ENCODE assay signal across 8 cellular contexts in the genomic region with DNA sequence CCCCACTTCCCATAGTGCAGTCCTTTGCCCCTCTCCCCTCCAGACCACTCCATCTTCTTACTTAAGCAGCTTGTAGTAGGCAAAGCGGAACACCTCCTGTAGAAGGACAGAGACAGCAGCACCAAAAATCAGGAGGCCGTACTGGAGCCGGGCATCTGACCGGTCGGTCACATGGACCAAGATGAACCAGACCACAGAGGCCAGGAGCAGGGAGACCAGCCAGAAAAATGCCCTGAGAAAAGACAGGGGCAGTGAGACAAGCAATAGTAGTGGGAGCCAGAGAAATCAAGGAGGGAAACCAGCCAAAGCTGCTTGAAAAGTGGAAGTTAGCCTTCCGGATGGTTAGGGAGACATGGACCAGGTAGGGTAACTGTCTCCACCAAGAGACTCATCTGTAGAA. TPM values are rescaled to one million over a fixed set of nuclear protein-coding genes. Genes with fewer than 3 reads are reported as not detected.
DNase-seq lines count a peak whose midpoint lies in the region; ATAC-seq, FAIRE-seq and TF ChIP-seq lines count a peak whose summit lies in the region.

No MANE protein-coding gene starts in this region.

- TF ChIP-seq POLR2A in uterus (IDR thresholded peaks at IDR 0.05), result no peak

- H3K4me1 ChIP-seq in left ventricle myocardium inferior (peaks cover 47% of the 10 kb centered on the region), mesodermal cell (ENCODE audit: control insufficient read depth, insufficient read depth, low read length, poor library complexity, severe bottlenecking) (peaks cover 17% of the 10 kb centered on the region), uterus (no peaks in the 10 kb centered on the region)

- H3K36me3 ChIP-seq in left ventricle myocardium inferior (peaks cover 36% of the 10 kb centered on the region), bronchial epithelial cell (ENCODE audit: control insufficient read depth, insufficient read depth, low read length) (peaks cover 8% of the 10 kb centered on the region), mesodermal cell (ENCODE audit: control insufficient read depth, insufficient read depth, low read length) (peaks cover 36% of the 10 kb centered on the region), uterus (no peaks in the 10 kb centered on the region)

- H3K27ac ChIP-seq in left ventricle myocardium inferior (replicated peaks), result peak overlapping the region; percentile 99
- no peak overlapping the region for H3K27ac ChIP-seq in mesodermal cell (ENCODE audit: low read depth, low read length, severe bottlenecking)
- H3K27ac ChIP-seq in uterus, result peak overlapping the region; percentile 93

- H3K4me3 ChIP-seq in left ventricle myocardium inferior, result peak overlapping the region; percentile 99
- peak overlapping the region; percentile 90 for H3K4me3 ChIP-seq in bronchial epithelial cell (ENCODE audit: low read depth, low read length)
- H3K4me3 ChIP-seq in mesodermal cell (ENCODE audit: extremely low read depth, insufficient read depth, low read length, poor library complexity, severe bottlenecking), result peak overlapping the region; percentile 99
- H3K4me3 ChIP-seq in uterus, result peak overlapping the region; percentile 94 to 98

- no peak for FAIRE-seq in bronchial epithelial cell (lab: Jason Lieb, UNC)

- ATAC-seq in left ventricle myocardium superior (no peak), GM21447 (IDR thresholded peaks at IDR 0.05; ENCODE audit: unreplicated experiment) (no peak)

- no peaks in the 10 kb centered on the region for H3K9me3 ChIP-seq in left ventricle myocardium inferior (replicated peaks)
- H3K9me3 ChIP-seq in mesodermal cell (ENCODE audit: control insufficient read depth, low read length), result no peaks in the 10 kb centered on the region
- H3K9me3 ChIP-seq in uterus, result no peaks in the 10 kb centered on the region

- 54 to 59% methylated on average over 6 of the region's 6 CpGs for WGBS in mesodermal cell (ENCODE audit: insufficient coverage in 2 of 2), 2 experiments

- H3K27me3 ChIP-seq in left ventricle myocardium inferior (ENCODE audit: low read depth) (no peaks in the 10 kb centered on the region), bronchial epithelial cell (ENCODE audit: control insufficient read depth, insufficient read depth, low read length) (no peaks in the 10 kb centered on the region), uterus (no peaks in the 10 kb centered on the region)

- no peak for DNase-seq in left ventricle myocardium inferior
- no peak for DNase-seq in left ventricle myocardium superior
- no peak for DNase-seq in bronchial epithelial cell (ENCODE audit: low read depth)
- DNase-seq in uterus, result no peak
- no peak for DNase-seq in GM03348 (ENCODE audit: low spot score)
- DNase-seq in kidney tubule cell (ENCODE audit: low spot score), result no peak

- TF ChIP-seq CTCF in left ventricle myocardium inferior (IDR thresholded peaks at IDR 0.05; ENCODE audit: borderline replicate concordance), result no peak
- TF ChIP-seq CTCF in bronchial epithelial cell (IDR thresholded peaks at IDR 0.05; ENCODE audit: insufficient read depth, low read length, severe bottlenecking), result no peak
- no peak for TF ChIP-seq CTCF in uterus (IDR thresholded peaks at IDR 0.05)

- intact Hi-C loops in left ventricle myocardium inferior (cut with micrococcal nuclease), result no loop called here
- intact Hi-C loops in left ventricle myocardium superior (cut with micrococcal nuclease), result no loop called here
- intact Hi-C loops in uterus (cut with DNase I; ENCODE audit: low total_unique reads), result no loop called here

RNA-seq across cellular contexts. Expression of a gene that starts 0.9 kb away (rescaled TPM):
- total RNA-seq in left ventricle myocardium inferior, result 49.3 TPM
- 58.5 TPM for total RNA-seq in left ventricle myocardium superior
- 148 and 170 TPM in 2 replicates for total RNA-seq in bronchial epithelial cell
- polyA plus RNA-seq in mesodermal cell (2013, experiment 1 of 2), result 100 TPM
- polyA plus RNA-seq in mesodermal cell (2013, experiment 2 of 2), result 86.3 TPM
- 10 to 100 TPM; 33.2 to 96.7 (median 68.8) TPM for total RNA-seq in uterus

RNA-seq across cellular contexts. Expression of a gene that starts 4.7 kb away (rescaled TPM):
- 9.0 TPM for total RNA-seq in left ventricle myocardium inferior
- total RNA-seq in left ventricle myocardium superior, result 9.8 TPM
- 0.53 and 1.3 TPM in 2 replicates for total RNA-seq in bronchial epithelial cell
- 26.6 TPM for polyA plus RNA-seq in mesodermal cell (2013, experiment 1 of 2)
- polyA plus RNA-seq in mesodermal cell (2013, experiment 2 of 2), result 24.1 TPM
- total RNA-seq in uterus, result 10 to 100 TPM in 1 of 4 donors, 1 to 10 TPM in 2, under 1 TPM in 1; 0.88 to 60.8 (median 6.2) TPM

RNA-seq across cellular contexts. Expression of a gene that starts 10.3 kb away (rescaled TPM):
- total RNA-seq in left ventricle myocardium inferior (3.1 TPM), left ventricle myocardium superior (22.8 TPM), bronchial epithelial cell (not detected in 2 replicates), uterus (under 1 TPM in 2 of 4 donors, not detected in 2; 0.88 to 0.90 TPM)
- polyA plus RNA-seq in mesodermal cell (2013, experiment 1 of 2), result 36.2 TPM
- 34.8 TPM for polyA plus RNA-seq in mesodermal cell (2013, experiment 2 of 2)

RNA-seq across cellular contexts. Expression of a gene that starts 14.5 kb away (rescaled TPM):
- total RNA-seq in left ventricle myocardium inferior (8.7 TPM), left ventricle myocardium superior (15.4 TPM), bronchial epithelial cell (2.9 and 6.4 TPM in 2 replicates), uterus (10 to 100 TPM in 1 of 4 donors, 1 to 10 TPM in 2, not detected in 1; 2.9 to 30.3 (median 4.9) TPM)
- polyA plus RNA-seq in mesodermal cell (2013, experiment 1 of 2), result 5.5 TPM
- 4.6 TPM for polyA plus RNA-seq in mesodermal cell (2013, experiment 2 of 2)

RNA-seq across cellular contexts. Expression of a gene that starts 25.8 kb away (rescaled TPM):
- total RNA-seq in left ventricle myocardium inferior (72.5 TPM), left ventricle myocardium superior (72.3 TPM), bronchial epithelial cell (49.5 and 53.5 TPM in 2 replicates), uterus (10 to 100 TPM; 28.6 to 59.3 (median 38.6) TPM)
- 84.6 TPM for polyA plus RNA-seq in mesodermal cell (2013, experiment 1 of 2)
- 79.3 TPM for polyA plus RNA-seq in mesodermal cell (2013, experiment 2 of 2)
